8 cellular contexts compared by ENCODE assay signal in the genomic region with DNA sequence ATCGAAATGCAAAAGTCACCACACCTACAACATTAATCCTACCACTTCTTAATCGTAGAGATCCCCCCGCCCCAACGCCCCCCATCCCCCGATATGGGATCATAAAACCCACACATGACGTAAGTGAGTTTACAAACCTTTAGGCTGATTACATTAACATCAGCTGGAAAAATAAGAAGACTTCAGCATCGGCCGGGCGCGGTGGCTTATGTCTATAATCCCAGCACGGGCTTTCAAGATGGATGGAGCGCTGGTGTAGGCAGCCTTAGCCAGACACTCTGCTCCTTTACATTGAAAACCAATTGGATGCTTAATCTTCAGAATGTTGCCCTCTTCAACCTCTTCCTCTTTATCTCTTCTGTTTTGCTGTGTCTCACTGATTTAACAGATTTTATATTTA.
"Had no signal": no experiment of that assay in that cellular context is flagged by ENCODE, and none has a peak within 500 bp of the region (broad histone marks: within the 10 kb centered on the region; RNA-seq: fewer than 3 reads in every experiment).

No MANE protein-coding gene starts in this region.

- DNase-seq: IMR-90, KBM-7, KG1 had no signal

- ATAC-seq: HepG2, K562 had no signal

- H3K4me3 ChIP-seq: K562 had no signal

- FAIRE-seq: HepG2, HTR-8/SVneo, K562 had no signal

- H3K27ac ChIP-seq: HL-60, KMS-11 had no signal
